In the genomic region with DNA sequence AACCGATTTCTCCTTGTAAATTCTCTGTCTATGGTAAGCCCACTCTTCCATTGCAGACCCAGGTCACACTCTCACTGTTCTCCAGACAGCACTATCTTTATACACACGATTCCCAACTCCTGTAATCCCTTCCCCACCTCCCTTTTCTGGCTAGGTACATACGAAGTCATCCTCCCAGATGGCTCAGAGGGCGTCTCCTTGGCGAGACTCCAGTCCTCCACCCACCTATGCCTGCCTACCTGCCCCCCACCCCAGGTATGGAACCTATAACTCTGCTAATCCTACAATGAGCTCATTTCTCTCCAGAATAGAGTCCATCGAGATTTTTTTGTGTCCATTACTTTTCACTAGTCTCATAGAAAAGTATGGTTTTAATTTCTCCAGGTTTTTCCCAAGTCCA, we compare ENCODE assay signal across 20 cellular contexts. TPM values are rescaled to one million over a fixed set of nuclear protein-coding genes. Genes with fewer than 3 reads are reported as not detected.
A peak's percentile ranks its signal among the peaks of the same experiment; 100 is the strongest.
DNase-seq lines count a peak whose midpoint lies in the region; ATAC-seq, FAIRE-seq and TF ChIP-seq lines count a peak whose summit lies in the region.
"Had no signal": no experiment of that assay in that cellular context is flagged by ENCODE, and none has a peak within 500 bp of the region (broad histone marks: within the 10 kb centered on the region; RNA-seq: fewer than 3 reads in every experiment).

No MANE protein-coding gene starts in this region.

- POLR2A ChIA-PET in T-cell (lab: Charles Lee) = interaction anchor here in 1 of 2 donors (0.6 kb wide), 1 partner anchor 61 kb away, joined by 3 read pairs; no protein-coding TSS in a partner anchor

- CTCF ChIA-PET in T-cell (lab: Charles Lee) = interaction anchor here (0.6 to 1.4 kb wide), 3 partner anchors 32 to 249 kb away, joined by 3 to 4 read pairs (median 3); no protein-coding TSS in a partner anchor

- no peaks in the 10 kb centered on the region for H3K36me3 ChIP-seq in small intestine (ENCODE audit: control insufficient read depth in 2 of 2, insufficient read depth in 2 of 2, low read length in 2 of 2)
- H3K36me3 ChIP-seq: BLaER1 treated with 17β-estradiol and CSF1 and Interleukin-3, amounts not matched to agents 10 nM and 100 nM had no signal

- 41 to 62% (median 53%) methylated on average over 6 of the region's 6 CpGs for WGBS in small intestine, 3 donors

- H3K9me3 ChIP-seq in small intestine (ENCODE audit: control insufficient read depth, low read depth) = no peaks in the 10 kb centered on the region

- no peak overlapping the region for H3K4me3 Mint-ChIP-seq in activated naive CD4-positive, alpha-beta T cell treated with anti-CD3 and anti-CD28 coated beads, Interleukin-2, amount 50 U/mL, for 24 hours
- no peak overlapping the region for H3K4me3 Mint-ChIP-seq in T-cell
- H3K4me3 Mint-ChIP-seq: GM23338 had no signal

- peak overlapping the region; percentile 85 for H3K27ac Mint-ChIP-seq in activated naive CD4-positive, alpha-beta T cell treated with anti-CD3 and anti-CD28 coated beads, Interleukin-2, amount 50 U/mL, for 24 hours
- peak overlapping the region; percentile 51 to 78 for H3K27ac Mint-ChIP-seq in T-cell
- H3K27ac Mint-ChIP-seq: GM23338 had no signal

- TF ChIP-seq CTCF in epithelial cell of esophagus (IDR thresholded peaks at IDR 0.05; ENCODE audit: insufficient read depth, low read depth, low read length, missing control alignments) = no peak

- peaks cover 79% of the 10 kb centered on the region for H3K4me1 Mint-ChIP-seq in activated naive CD4-positive, alpha-beta T cell treated with anti-CD3 and anti-CD28 coated beads, Interleukin-2, amount 50 U/mL, for 24 hours
- H3K4me1 Mint-ChIP-seq in T-cell = peaks cover 72 to 77% (median 76%) of the 10 kb centered on the region in 3 donors

- no peak overlapping the region for H3K4me3 ChIP-seq in epithelial cell of esophagus (ENCODE audit: low read length)
- no peak overlapping the region for H3K4me3 ChIP-seq in small intestine (ENCODE audit: low read depth in 1 of 2, low read length in 2 of 2)
- H3K4me3 ChIP-seq: BLaER1 treated with 17β-estradiol and CSF1 and Interleukin-3, amounts not matched to agents 10 nM and 100 nM; GM23338 had no signal

- H3K27me3 ChIP-seq in small intestine (ENCODE audit: control insufficient read depth in 2 of 2, insufficient read depth in 2 of 2, low read length in 2 of 2) = peaks cover 0 to 1% of the 10 kb centered on the region in 2 donors
- H3K27me3 ChIP-seq: BLaER1 treated with 17β-estradiol and CSF1 and Interleukin-3, amounts not matched to agents 10 nM and 100 nM had no signal

- H3K36me3 Mint-ChIP-seq in activated naive CD4-positive, alpha-beta T cell treated with anti-CD3 and anti-CD28 coated beads, Interleukin-2, amount 50 U/mL, for 24 hours = peaks cover 13% of the 10 kb centered on the region
- peaks cover 12% of the 10 kb centered on the region for H3K36me3 Mint-ChIP-seq in T-cell

- DNase-seq in activated naive CD4-positive, alpha-beta T cell treated with Interleukin-2 at 50 U/mL for 16 hours = no peak
- DNase-seq in T-cell = no peak
- DNase-seq in epithelial cell of esophagus (ENCODE audit: low read depth) = peak; percentile 30
- peak; percentile 13 for DNase-seq in ureter (ENCODE audit: low spot score)
- DNase-seq in small intestine = no peak
- no peak for DNase-seq in NCI-H82 treated with DMSO at 0.1 percent for 48 hours (lab: John Stamatoyannopoulos, UW; ENCODE audit: unreplicated experiment)
- DNase-seq: Calu3, DMS79 treated with DMSO at 0.1 percent for 48 hours, GDM1, KBM-7, NCI-H1436 treated with DMSO at 0.1 percent for 48 hours, NCI-H226, NCI-H526 treated with DMSO at 0.1 percent for 48 hours, PC-3 had no signal

- ATAC-seq in T-cell (replicated peaks in 1 of 4) = no peak
- ATAC-seq in GM19324 (IDR thresholded peaks at IDR 0.05; ENCODE audit: low FRiP score, unreplicated experiment) = no peak
- ATAC-seq: PC-3 had no signal

- H3K27ac ChIP-seq in small intestine (ENCODE audit: low read depth in 1 of 2, low read length in 1 of 2) = no peak overlapping the region
- H3K27ac ChIP-seq: BLaER1 treated with 17β-estradiol and CSF1 and Interleukin-3, amounts not matched to agents 10 nM and 100 nM had no signal

- H3K27me3 Mint-ChIP-seq in activated naive CD4-positive, alpha-beta T cell treated with anti-CD3 and anti-CD28 coated beads, Interleukin-2, amount 50 U/mL, for 24 hours = no peaks in the 10 kb centered on the region
- no peaks in the 10 kb centered on the region for H3K27me3 Mint-ChIP-seq in T-cell

- no peak for FAIRE-seq in small intestine (lab: Jason Lieb, UNC)
- FAIRE-seq: GM12892 had no signal

- no peaks in the 10 kb centered on the region for H3K4me1 ChIP-seq in small intestine (ENCODE audit: control insufficient read depth in 2 of 2, insufficient read depth in 1 of 2, low read depth in 1 of 2, low read length in 1 of 2)
- H3K4me1 ChIP-seq: BLaER1 treated with 17β-estradiol and CSF1 and Interleukin-3, amounts not matched to agents 10 nM and 100 nM had no signal

- no peaks in the 10 kb centered on the region for H3K9me3 Mint-ChIP-seq in activated naive CD4-positive, alpha-beta T cell treated with anti-CD3 and anti-CD28 coated beads, Interleukin-2, amount 50 U/mL, for 24 hours
- peaks cover 0 to 4% (median 0%) of the 10 kb centered on the region in 3 donors for H3K9me3 Mint-ChIP-seq in T-cell

RNA-seq across cellular contexts. Expression of a gene that starts 22.9 kb away (rescaled TPM):
- 100 to 1,000 TPM in 1 of 5 donors, 10 to 100 TPM in 4; 71.4 to 106 (median 82.3) TPM for total RNA-seq in T-cell
- total RNA-seq in ureter = 4.4 TPM
- polyA plus RNA-seq in small intestine = 10 to 100 TPM in 1 of 3 donors, 1 to 10 TPM in 2; 5.5 to 14.3 (median 5.9) TPM
- total RNA-seq: A172, Calu3, GM23338, PC-3 had no signal
- polyA plus RNA-seq: GM23338 had no signal

Comparison
In these comparisons a context has a peak if more than half of its experiments do, and no peak if none do; other contexts are left out.
1. DNase-seq: peak in epithelial cell of esophagus (single experiment) and ureter (single experiment); none in activated naive CD4-positive, alpha-beta T cell treated with Interleukin-2 at 50 U/mL for 16 hours (single experiment), T-cell (0 of 34), small intestine (single experiment) and NCI-H82 treated with DMSO at 0.1 percent for 48 hours (single experiment).
2. RNA of a gene that starts 22.9 kb away (total RNA-seq): 71.4 to 106 TPM in T-cell; 4.4 TPM in ureter (single experiment); every median in the first group is over 10 times any median in the second.